31 cellular contexts compared by ENCODE assay signal in genomic region chr6:1586256-1586655, GRCh38. TPM values are rescaled to one million over a fixed set of nuclear protein-coding genes. Genes with fewer than 3 reads are reported as not detected.
"Had no signal": no experiment of that assay in that cellular context is flagged by ENCODE, and none has a peak within 500 bp of the region (broad histone marks: within the 10 kb centered on the region; RNA-seq: fewer than 3 reads in every experiment).

No MANE protein-coding gene starts in this region.

- H3K9me3 ChIP-seq: ascending aorta, breast epithelium, esophagus squamous epithelium, gastroesophageal sphincter, heart right ventricle had no signal

- H3K79me2 ChIP-seq: hepatocyte had no signal

- H3K4me2 ChIP-seq: hepatocyte had no signal

- H3K27ac ChIP-seq: ascending aorta, breast epithelium, cardiac muscle cell, esophagus squamous epithelium, gastroesophageal sphincter, heart right ventricle, hepatocyte had no signal

- H3K4me3 Mint-ChIP-seq: activated CD4-positive, alpha-beta memory T cell treated with anti-CD3 and anti-CD28 coated beads for 36 hours; activated CD4-positive, alpha-beta T cell treated with anti-CD3 and anti-CD28 coated beads for 36 hours; activated CD4-positive, alpha-beta T cell treated with anti-CD3 and anti-CD28 coated beads, Interleukin-2, amount 10 ng/mL, durations not matched to agents 24 days and 14 days; activated CD8-positive, alpha-beta T cell treated with anti-CD3 and anti-CD28 coated beads, Interleukin-2, amount 10 ng/mL, durations not matched to agents 7 days and 5 days; activated naive CD4-positive, alpha-beta T cell treated with anti-CD3 and anti-CD28 coated beads, Interleukin-2, amount 10 ng/mL, durations not matched to agents 7 days and 5 days; activated naive CD8-positive, alpha-beta T cell treated with anti-CD3 and anti-CD28 coated beads, Interleukin-2, amount 10 ng/mL, durations not matched to agents 7 days and 5 days; activated T-cell treated with anti-CD3 and anti-CD28 coated beads, Interleukin-2, amount 50 U/mL, for 24 hours; activated T-cell treated with anti-CD3 and anti-CD28 coated beads, Interleukin-2, amount 50 U/mL, for 72 hours; brain; effector memory CD8-positive, alpha-beta T cell had no signal

- H3K27ac Mint-ChIP-seq: activated CD4-positive, alpha-beta memory T cell treated with anti-CD3 and anti-CD28 coated beads for 36 hours; activated CD4-positive, alpha-beta T cell treated with anti-CD3 and anti-CD28 coated beads for 36 hours; activated CD4-positive, alpha-beta T cell treated with anti-CD3 and anti-CD28 coated beads, Interleukin-2, amount 10 ng/mL, durations not matched to agents 24 days and 14 days; activated CD8-positive, alpha-beta T cell treated with anti-CD3 and anti-CD28 coated beads, Interleukin-2, amount 10 ng/mL, durations not matched to agents 7 days and 5 days; activated naive CD4-positive, alpha-beta T cell treated with anti-CD3 and anti-CD28 coated beads, Interleukin-2, amount 10 ng/mL, durations not matched to agents 7 days and 5 days; activated naive CD4-positive, alpha-beta T cell treated with anti-CD3 and anti-CD28 coated beads, Interleukin-2, amount 50 U/mL, for 72 hours; activated naive CD8-positive, alpha-beta T cell treated with anti-CD3 and anti-CD28 coated beads, Interleukin-2, amount 10 ng/mL, durations not matched to agents 7 days and 5 days; activated T-cell treated with anti-CD3 and anti-CD28 coated beads, Interleukin-2, amount 50 U/mL, for 24 hours; activated T-cell treated with anti-CD3 and anti-CD28 coated beads, Interleukin-2, amount 50 U/mL, for 72 hours; brain; effector memory CD8-positive, alpha-beta T cell had no signal

- H3K4me1 ChIP-seq: ascending aorta, gastroesophageal sphincter, heart right ventricle had no signal

- DNase-seq: activated CD4-positive, alpha-beta memory T cell treated with anti-CD3 and anti-CD28 coated beads for 36 hours; activated CD4-positive, alpha-beta T cell treated with anti-CD3 and anti-CD28 coated beads for 36 hours; activated CD4-positive, alpha-beta T cell treated with anti-CD3 and anti-CD28 coated beads, Interleukin-2, amount 10 ng/mL, durations not matched to agents 24 days and 14 days; activated CD4-positive, CD25-positive, alpha-beta regulatory T cell; activated CD4-positive, CD25-positive, alpha-beta regulatory T cell treated with anti-CD3 and anti-CD28 coated beads, Interleukin-2, amount 50 U/mL, for 72 hours; activated CD8-positive, alpha-beta T cell treated with anti-CD3 and anti-CD28 coated beads, Interleukin-2, amount 10 ng/mL, durations not matched to agents 7 days and 5 days; activated gamma-delta T cell; activated naive CD4-positive, alpha-beta T cell; activated naive CD4-positive, alpha-beta T cell treated with anti-CD3 and anti-CD28 coated beads, Interleukin-2, amount 10 ng/mL, durations not matched to agents 7 days and 5 days; activated naive CD8-positive, alpha-beta T cell treated with anti-CD3 and anti-CD28 coated beads, Interleukin-2, amount 10 ng/mL, durations not matched to agents 7 days and 5 days; activated T-cell treated with anti-CD3 and anti-CD28 coated beads for 4 hours; activated T-cell treated with anti-CD3 and anti-CD28 coated beads, Interleukin-2, amount 50 U/mL, for 24 hours; activated T-cell treated with anti-CD3 and anti-CD28 coated beads, Interleukin-2, amount 50 U/mL, for 72 hours; central memory CD4-positive, alpha-beta T cell; cortex of kidney; dermis blood vessel endothelial cell; effector CD4-positive, alpha-beta T cell; effector memory CD8-positive, alpha-beta T cell; erythroblast; esophagus squamous epithelium; foreskin melanocyte; heart right ventricle; T-helper 2 cell had no signal

- H3K9me3 Mint-ChIP-seq: activated CD4-positive, alpha-beta memory T cell treated with anti-CD3 and anti-CD28 coated beads for 36 hours; activated CD4-positive, alpha-beta T cell treated with anti-CD3 and anti-CD28 coated beads, Interleukin-2, amount 10 ng/mL, durations not matched to agents 24 days and 14 days; activated naive CD4-positive, alpha-beta T cell treated with anti-CD3 and anti-CD28 coated beads, Interleukin-2, amount 10 ng/mL, durations not matched to agents 7 days and 5 days; activated naive CD4-positive, alpha-beta T cell treated with anti-CD3 and anti-CD28 coated beads, Interleukin-2, amount 50 U/mL, for 72 hours; activated naive CD8-positive, alpha-beta T cell treated with anti-CD3 and anti-CD28 coated beads, Interleukin-2, amount 10 ng/mL, durations not matched to agents 7 days and 5 days; activated T-cell treated with anti-CD3 and anti-CD28 coated beads, Interleukin-2, amount 50 U/mL, for 24 hours; activated T-cell treated with anti-CD3 and anti-CD28 coated beads, Interleukin-2, amount 50 U/mL, for 72 hours; effector memory CD8-positive, alpha-beta T cell had no signal

- H2AFZ ChIP-seq: hepatocyte had no signal

- H3K27me3 ChIP-seq: ascending aorta, breast epithelium, cardiac muscle cell, heart right ventricle, hepatocyte had no signal

- ATAC-seq: activated CD4-positive, alpha-beta T cell treated with anti-CD3 and anti-CD28 coated beads for 36 hours; activated CD8-positive, alpha-beta T cell treated with anti-CD3 and anti-CD28 coated beads, Interleukin-2, amount 10 ng/mL, durations not matched to agents 7 days and 5 days; activated naive CD4-positive, alpha-beta T cell treated with anti-CD3 and anti-CD28 coated beads, Interleukin-2, amount 50 U/mL, for 72 hours; activated T-cell treated with anti-CD3 and anti-CD28 coated beads, Interleukin-2, amount 50 U/mL, for 72 hours; effector memory CD8-positive, alpha-beta T cell; gastroesophageal sphincter; heart right ventricle had no signal

- H3K4me1 Mint-ChIP-seq: activated CD4-positive, alpha-beta T cell treated with anti-CD3 and anti-CD28 coated beads for 36 hours; activated CD4-positive, alpha-beta T cell treated with anti-CD3 and anti-CD28 coated beads, Interleukin-2, amount 10 ng/mL, durations not matched to agents 24 days and 14 days; activated naive CD4-positive, alpha-beta T cell treated with anti-CD3 and anti-CD28 coated beads, Interleukin-2, amount 10 ng/mL, durations not matched to agents 7 days and 5 days; activated naive CD8-positive, alpha-beta T cell treated with anti-CD3 and anti-CD28 coated beads, Interleukin-2, amount 10 ng/mL, durations not matched to agents 7 days and 5 days; brain had no signal

- H3K36me3 Mint-ChIP-seq: activated CD4-positive, alpha-beta memory T cell treated with anti-CD3 and anti-CD28 coated beads for 36 hours; activated naive CD4-positive, alpha-beta T cell treated with anti-CD3 and anti-CD28 coated beads, Interleukin-2, amount 10 ng/mL, durations not matched to agents 7 days and 5 days; activated naive CD4-positive, alpha-beta T cell treated with anti-CD3 and anti-CD28 coated beads, Interleukin-2, amount 50 U/mL, for 72 hours; activated naive CD8-positive, alpha-beta T cell treated with anti-CD3 and anti-CD28 coated beads, Interleukin-2, amount 10 ng/mL, durations not matched to agents 7 days and 5 days; brain had no signal

RNA-seq across cellular contexts. Expression of gene FOXC1, which starts 23.5 kb away (rescaled TPM):
- total RNA-seq: activated CD8-positive, alpha-beta T cell treated with anti-CD3 and anti-CD28 coated beads, Interleukin-2, amount 10 ng/mL, durations not matched to agents 7 days and 5 days; activated naive CD8-positive, alpha-beta T cell treated with anti-CD3 and anti-CD28 coated beads, Interleukin-2, amount 10 ng/mL, durations not matched to agents 7 days and 5 days; T-helper 1 cell treated with Interleukin-12 subunit alpha and Interleukin-12 subunit beta and Interleukin-4 antibody, amounts not matched to agents 30 ng/mL and 1 ng/mL, for 36 hours had no signal
